1 cellular context compared by ENCODE assay signal in genomic region chr10:113019692-113020424, GRCh38.
TF ChIP-seq lines count a peak whose summit lies in the region.

No MANE protein-coding gene starts in this region.

TF ChIP-seq in HepG2, 621 proteins besides CTCF, POLR2A, EP300 and RAD21 (continued from another document and continues in another):
- peak; percentile 99 for TF ChIP-seq ZNF362 (CRISPR knock-in tag; IDR thresholded peaks at IDR 0.05; ENCODE audit: borderline replicate concordance)
- TF ChIP-seq SIX1 (CRISPR knock-in tag; IDR thresholded peaks at IDR 0.05; ENCODE audit: borderline replicate concordance), result no peak
- peak; percentile 86 for TF ChIP-seq TFE3 (CRISPR knock-in tag; IDR thresholded peaks at IDR 0.05)
- TF ChIP-seq FOXP4 (CRISPR knock-in tag; IDR thresholded peaks at IDR 0.05), result peak; percentile 90
- TF ChIP-seq SALL1 (CRISPR knock-in tag; IDR thresholded peaks at IDR 0.05), result peak; percentile 53; the same call in 1 of the 2 replicates
- TF ChIP-seq SKI (IDR thresholded peaks at IDR 0.05; ENCODE audit: partially characterized antibody), result peak; percentile 54
- no peak for TF ChIP-seq FOXM1 (CRISPR knock-in tag; IDR thresholded peaks at IDR 0.05)
- TF ChIP-seq NR2F6 (IDR thresholded peaks at IDR 0.05), result peak; percentile 90
- peak; percentile 86 for TF ChIP-seq NR2F6 (CRISPR knock-in tag; IDR thresholded peaks at IDR 0.05)
- peak; percentile 69; the same call in 1 of the 2 replicates for TF ChIP-seq NFIC (IDR thresholded peaks at IDR 0.05; ENCODE audit: low read length)
- peak; percentile 94; the same call in 1 of the 2 replicates for TF ChIP-seq TBX3 (IDR thresholded peaks at IDR 0.05; ENCODE audit: borderline replicate concordance)
- TF ChIP-seq ZNF687 (CRISPR knock-in tag; IDR thresholded peaks at IDR 0.05), result peak; percentile 49
- TF ChIP-seq SIN3A (IDR thresholded peaks at IDR 0.05; ENCODE audit: borderline replicate concordance, low read depth, low read length), result peak; percentile 65; the same call in 1 of the 2 replicates
- TF ChIP-seq BHLHE40 (IDR thresholded peaks at IDR 0.05; ENCODE audit: low read length), result peak; percentile 47; the same call in 1 of the 2 replicates
- peak; percentile 71; the same call in 1 of the 2 replicates for TF ChIP-seq YEATS4 (CRISPR knock-in tag; IDR thresholded peaks at IDR 0.05; ENCODE audit: borderline replicate concordance)
- TF ChIP-seq RXRB (CRISPR knock-in tag; IDR thresholded peaks at IDR 0.05; ENCODE audit: borderline replicate concordance), result peak; percentile 84
- TF ChIP-seq ZNF292 (CRISPR knock-in tag; IDR thresholded peaks at IDR 0.05; ENCODE audit: borderline replicate concordance, low read depth), result no peak
- TF ChIP-seq ZNF124 (CRISPR knock-in tag; IDR thresholded peaks at IDR 0.05), result no peak; the same call in 1 of the 2 replicates
- 0 out of 2 replicates have a peak, but pooled peaks have one; percentile 66 for TF ChIP-seq ZFP90 (CRISPR knock-in tag; IDR thresholded peaks at IDR 0.05; ENCODE audit: borderline replicate concordance)
- peak; percentile 65; the same call in 1 of the 2 replicates for TF ChIP-seq MIXL1 (CRISPR knock-in tag; IDR thresholded peaks at IDR 0.05)
- TF ChIP-seq PHF21A (CRISPR knock-in tag; IDR thresholded peaks at IDR 0.05), result peak; percentile 77
- peak; percentile 68; the same call in 1 of the 2 replicates for TF ChIP-seq CREM (IDR thresholded peaks at IDR 0.05)
- TF ChIP-seq CREM (CRISPR knock-in tag; IDR thresholded peaks at IDR 0.05), result no peak
- TF ChIP-seq ZNF446 (CRISPR knock-in tag; IDR thresholded peaks at IDR 0.05), result no peak
- peak; percentile 40; the same call in 1 of the 2 replicates for TF ChIP-seq FOSL2 (CRISPR knock-in tag; IDR thresholded peaks at IDR 0.05)
- TF ChIP-seq PAXIP1 (CRISPR knock-in tag; conservative IDR thresholded peaks at IDR 0.05), result peak; percentile 92
- TF ChIP-seq ZHX1 (CRISPR knock-in tag; IDR thresholded peaks at IDR 0.05; ENCODE audit: low read depth), result peak; percentile 50; the same call in 1 of the 2 replicates
- no peak for TF ChIP-seq HNRNPH1 (optimal IDR thresholded peaks at IDR 0.05; ENCODE audit: low read depth, low read length)
- peak; percentile 31 for TF ChIP-seq XRCC5 (optimal IDR thresholded peaks at IDR 0.05; ENCODE audit: low read length)
- peak; percentile 96 for TF ChIP-seq HNF4G (IDR thresholded peaks at IDR 0.05; ENCODE audit: borderline replicate concordance, low read depth, low read length)
- peak; percentile 87; the same call in 1 of the 2 replicates for TF ChIP-seq HNF4G (CRISPR knock-in tag; IDR thresholded peaks at IDR 0.05; ENCODE audit: borderline replicate concordance, low read depth)
- peak; percentile 55 for TF ChIP-seq PATZ1 (CRISPR knock-in tag; IDR thresholded peaks at IDR 0.05)
- peak; percentile 89 for TF ChIP-seq ZBTB20 (CRISPR knock-in tag; IDR thresholded peaks at IDR 0.05; ENCODE audit: borderline replicate concordance, low read depth)
- TF ChIP-seq ZMYM4 (CRISPR knock-in tag; IDR thresholded peaks at IDR 0.05), result peak; percentile 74
- peak; percentile 57; the same call in 1 of the 2 replicates for TF ChIP-seq SKIL (CRISPR knock-in tag; IDR thresholded peaks at IDR 0.05; ENCODE audit: borderline replicate concordance)
- peak; percentile 28 for TF ChIP-seq ZNF629 (CRISPR knock-in tag; conservative IDR thresholded peaks at IDR 0.05)
- 0 out of 2 replicates have a peak, but pooled peaks have one; percentile 26 for TF ChIP-seq ZNF543 (CRISPR knock-in tag; IDR thresholded peaks at IDR 0.05)
- peak; percentile 32 for TF ChIP-seq STAG1 (CRISPR knock-in tag; IDR thresholded peaks at IDR 0.05)
